ENCODE assay signal across 21 cellular contexts in the genomic region with DNA sequence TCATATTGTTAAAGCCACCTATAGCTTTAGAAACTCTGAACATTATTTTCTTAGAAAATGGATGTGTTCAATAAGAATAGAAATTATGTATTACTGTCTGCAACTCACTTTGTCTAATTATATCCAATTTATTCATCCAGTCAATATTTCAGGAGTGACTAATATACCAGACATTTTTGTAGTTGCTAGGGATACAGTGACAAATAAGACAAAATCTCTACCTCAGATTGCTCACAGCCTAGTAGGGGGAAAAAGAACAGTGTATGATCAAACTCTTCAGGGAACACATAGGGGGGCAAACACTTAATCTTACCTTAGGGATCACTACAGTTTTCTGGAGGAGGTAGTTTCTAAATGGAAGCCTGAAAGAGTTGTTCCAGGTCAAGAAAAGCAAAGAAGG. TPM values are rescaled to one million over a fixed set of nuclear protein-coding genes. Genes with fewer than 3 reads are reported as not detected.
A peak's percentile ranks its signal among the peaks of the same experiment; 100 is the strongest.
DNase-seq lines count a peak whose midpoint lies in the region; ATAC-seq and TF ChIP-seq lines count a peak whose summit lies in the region.
"Had no signal": no experiment of that assay in that cellular context is flagged by ENCODE, and none has a peak within 500 bp of the region (broad histone marks: within the 10 kb centered on the region; RNA-seq: fewer than 3 reads in every experiment).

No MANE protein-coding gene starts in this region.

- intact Hi-C loops in upper lobe of right lung (cut with DNase I) = no loop called here

- ATAC-seq in upper lobe of right lung (no peak), HG02885 (IDR thresholded peaks at IDR 0.05; ENCODE audit: poor library complexity, unreplicated experiment) (no peak), omental fat pad (ENCODE audit: low FRiP score) (no peak)
- ATAC-seq: GM23338; stimulated activated naive B cell treated with anti-CD40 and anti-IgM and Interleukin-4, amounts not matched to agents 10 μg/mL and 1 μg/mL and 100 μg/mL, for 72 hours had no signal

- H3K9me3 ChIP-seq in upper lobe of right lung = no peaks in the 10 kb centered on the region

- H3K27ac ChIP-seq in upper lobe of right lung = no peak overlapping the region
- H3K27ac ChIP-seq: HL-60 had no signal

- H3K27me3 ChIP-seq in upper lobe of right lung = no peaks in the 10 kb centered on the region

- DNase-seq in COLO829 (ENCODE audit: low spot score) (peak; percentile 8), RKO (ENCODE audit: low spot score) (peak; percentile 65), choroid plexus epithelial cell (ENCODE audit: low read depth) (peak; percentile 62), myocyte (ENCODE audit: low read depth) (peak; percentile 60), upper lobe of right lung (no peak), T-helper 2 cell (no peak), omental fat pad (ENCODE audit: low spot score) (no peak)
- DNase-seq: activated gamma-delta T cell treated with Interleukin-2 at 50 U/mL for 16 hours; NCI-H2029; NCI-H774; retina; Right ventricle myocardium superior; stimulated activated CD4-positive, alpha-beta T cell treated with anti-CD3 and anti-CD28 coated beads, Interleukin-4, amount 100 ng/mL, for 4 hours; stimulated activated naive B cell treated with anti-CD40 and anti-IgM and Interleukin-4, amounts not matched to agents 10 μg/mL and 1 μg/mL and 100 μg/mL, for 72 hours had no signal

- TF ChIP-seq CTCF in choroid plexus epithelial cell (conservative IDR thresholded peaks at IDR 0.05; ENCODE audit: low read depth, low read length) (no peak), upper lobe of right lung (IDR thresholded peaks at IDR 0.05) (no peak), omental fat pad (IDR thresholded peaks at IDR 0.05) (no peak)

- H3K4me3 ChIP-seq in choroid plexus epithelial cell (ENCODE audit: low read depth, low read length) = no peak overlapping the region
- no peak overlapping the region for H3K4me3 ChIP-seq in upper lobe of right lung
- H3K4me3 ChIP-seq: GM23338 had no signal

- H3K36me3 ChIP-seq in upper lobe of right lung = no peaks in the 10 kb centered on the region

- H3K4me1 ChIP-seq in upper lobe of right lung = no peaks in the 10 kb centered on the region

RNA-seq across cellular contexts. Expression of a gene that starts 8.6 kb away (rescaled TPM):
- total RNA-seq in myocyte (1.9 and 4.9 TPM in 2 replicates), upper lobe of right lung (3.6 TPM), omental fat pad (1 to 10 TPM; 2.0 to 3.3 (median 2.5) TPM)
- 0.21 TPM for polyA plus RNA-seq in myocyte (2012)

RNA-seq across cellular contexts. Expression of a gene that starts 8.7 kb away (rescaled TPM):
- total RNA-seq in myocyte (not detected in 2 replicates), upper lobe of right lung (not detected), omental fat pad (not detected)
- polyA plus RNA-seq in myocyte (2012) = not detected
- total RNA-seq: cerebellum, frontal cortex, kidney epithelial cell, Right ventricle myocardium superior had no signal
- polyA plus RNA-seq: CD14-positive monocyte had no signal

Comparison
In these comparisons a context has a peak if more than half of its experiments do, and no peak if none do; other contexts are left out.
1. DNase-seq: peak in COLO829 (single experiment), RKO (single experiment), choroid plexus epithelial cell (single experiment) and myocyte (single experiment); none in upper lobe of right lung (single experiment), T-helper 2 cell (0 of 5) and omental fat pad (single experiment).